1 cellular context compared by ENCODE assay signal in genomic region chr6:7042056-7042653, GRCh38.
TF ChIP-seq lines count a peak whose summit lies in the region.

No MANE protein-coding gene starts in this region.

TF ChIP-seq in HepG2, 621 proteins besides CTCF, POLR2A, EP300 and RAD21 (continued from another document):
- TF ChIP-seq ZBTB40 (IDR thresholded peaks at IDR 0.05) (no peak), ZBTB40 (CRISPR knock-in tag; IDR thresholded peaks at IDR 0.05) (0 out of 2 replicates have a peak, but pooled peaks have one; percentile 0), ZNF44 (CRISPR knock-in tag; IDR thresholded peaks at IDR 0.05) (0 out of 2 replicates have a peak, but pooled peaks have one; percentile 32), SMAD9 (CRISPR knock-in tag; IDR thresholded peaks at IDR 0.05) (no peak), NFE2 (CRISPR knock-in tag; IDR thresholded peaks at IDR 0.05) (no peak), IKZF4 (CRISPR knock-in tag; IDR thresholded peaks at IDR 0.05; ENCODE audit: borderline replicate concordance, low read depth, not compliant biosample characterization) (peak; percentile 10), PRDM10 (CRISPR knock-in tag; IDR thresholded peaks at IDR 0.05; ENCODE audit: low read depth) (0 out of 2 replicates have a peak, but pooled peaks have one; percentile 78), THAP7 (CRISPR knock-in tag; IDR thresholded peaks at IDR 0.05) (0 out of 2 replicates have a peak, but pooled peaks have one; percentile 19)
